ENCODE assay signal across 18 cellular contexts in genomic region chr1:221689138-221689537, GRCh38. TPM values are rescaled to one million over a fixed set of nuclear protein-coding genes. Genes with fewer than 3 reads are reported as not detected.
A peak's percentile ranks its signal among the peaks of the same experiment; 100 is the strongest.
DNase-seq lines count a peak whose midpoint lies in the region; ATAC-seq and TF ChIP-seq lines count a peak whose summit lies in the region.
"Had no signal": no experiment of that assay in that cellular context is flagged by ENCODE, and none has a peak within 500 bp of the region (broad histone marks: within the 10 kb centered on the region; RNA-seq: fewer than 3 reads in every experiment).

No MANE protein-coding gene starts in this region.

- CTCF ChIA-PET in Calu3 (lab: Charles Lee), result no interaction called here
- CTCF ChIA-PET in activated CD8-positive, alpha-beta T cell treated with anti-CD3 and anti-CD28 coated beads, Interleukin-2, amount 10 ng/mL, durations not matched to agents 7 days and 5 days (lab: Charles Lee), result interaction anchor here (0.9 to 2.2 kb wide), 6 partner anchors 11 to 53 kb away, joined by 3 to 6 read pairs (median 4); partner anchors contain the start of gene DUSP10

- peaks cover 17% of the 10 kb centered on the region; the same call in 1 of the 2 replicates for H3F3A ChIP-seq in Loucy (ENCODE audit: low read depth)

- no peaks in the 10 kb centered on the region for H3K9me2 ChIP-seq in Loucy (replicated peaks; ENCODE audit: low read depth, low read length)

- no peaks in the 10 kb centered on the region for H3K79me2 ChIP-seq in Loucy (ENCODE audit: insufficient read depth, low read length)

- no TSS peak for BruUV-seq in Calu3 (replicated peaks; lab: Mats Ljungman, UMichigan)

- H3K36me3 ChIP-seq in Loucy (ENCODE audit: insufficient read depth, low read length) (no peaks in the 10 kb centered on the region), H7 (replicated peaks; ENCODE audit: control insufficient read depth, insufficient read depth, low read length) (no peaks in the 10 kb centered on the region)
- H3K36me3 ChIP-seq: right atrium auricular region, thoracic aorta had no signal

- DNase-seq in Calu3, result peak; percentile 49
- peak; percentile 32 for DNase-seq in activated CD8-positive, alpha-beta T cell treated with anti-CD3 and anti-CD28 coated beads, Interleukin-2, amount 10 ng/mL, durations not matched to agents 7 days and 5 days
- peak in 3 of 10 donors; percentile 12 to 28 (median 14) for DNase-seq in naive thymus-derived CD8-positive, alpha-beta T cell
- DNase-seq in H7, result no peak
- DNase-seq in mucosa of gallbladder (ENCODE audit: low spot score), result no peak
- DNase-seq: activated CD4-positive, alpha-beta T cell treated with anti-CD3 and anti-CD28 coated beads, Interleukin-2, amount 50 U/mL, for 4 hours; anterior cingulate cortex; DND-41; H9; NCI-H1092 treated with DMSO at 0.1 percent for 48 hours; NCI-H2171; NCI-H774 had no signal

- H3K36me3 Mint-ChIP-seq in Calu3 (ENCODE audit: insufficient read depth, unreplicated experiment), result no peaks in the 10 kb centered on the region
- peaks cover 7% of the 10 kb centered on the region for H3K36me3 Mint-ChIP-seq in activated CD8-positive, alpha-beta T cell treated with anti-CD3 and anti-CD28 coated beads, Interleukin-2, amount 10 ng/mL, durations not matched to agents 7 days and 5 days (ENCODE audit: low read depth)
- no peaks in the 10 kb centered on the region for H3K36me3 Mint-ChIP-seq in naive thymus-derived CD8-positive, alpha-beta T cell

- peak overlapping the region; percentile 85 for H3K4me2 ChIP-seq in Loucy (ENCODE audit: low read depth, low read length, poor library complexity, severe bottlenecking)

- H3K4me1 ChIP-seq in Loucy (ENCODE audit: insufficient read depth, low read length, poor library complexity, severe bottlenecking), result peaks cover 59% of the 10 kb centered on the region
- H3K4me1 ChIP-seq: right atrium auricular region had no signal

- no peaks in the 10 kb centered on the region for H3K9me3 ChIP-seq in Loucy (ENCODE audit: insufficient read depth, low read depth, low read length)
- H3K9me3 ChIP-seq: thoracic aorta had no signal

- H3K27me3 ChIP-seq in Loucy (ENCODE audit: insufficient read depth, low read length, poor library complexity, severe bottlenecking) (no peaks in the 10 kb centered on the region), H7 (ENCODE audit: control insufficient read depth, insufficient read depth, low read length) (no peaks in the 10 kb centered on the region)
- H3K27me3 ChIP-seq: right atrium auricular region had no signal

- intact Hi-C loops in Calu3 (cut with micrococcal nuclease; ENCODE audit: unreplicated experiment), result no loop called here

- peak overlapping the region; percentile 7; the same call in 1 of the 2 replicates for H2AFZ ChIP-seq in Loucy (ENCODE audit: low read length)

- peak; percentile 66 for ATAC-seq in activated CD8-positive, alpha-beta T cell treated with anti-CD3 and anti-CD28 coated beads, Interleukin-2, amount 10 ng/mL, durations not matched to agents 7 days and 5 days
- ATAC-seq in naive thymus-derived CD8-positive, alpha-beta T cell, result peak; percentile 66 to 76
- no peak for ATAC-seq in GM19324 (IDR thresholded peaks at IDR 0.05; ENCODE audit: low FRiP score, unreplicated experiment)
- ATAC-seq: HepG2 had no signal

- no peaks in the 10 kb centered on the region for H3K27me3 Mint-ChIP-seq in Calu3 (ENCODE audit: unreplicated experiment)
- H3K27me3 Mint-ChIP-seq in activated CD8-positive, alpha-beta T cell treated with anti-CD3 and anti-CD28 coated beads, Interleukin-2, amount 10 ng/mL, durations not matched to agents 7 days and 5 days (ENCODE audit: low read depth), result no peaks in the 10 kb centered on the region
- H3K27me3 Mint-ChIP-seq in naive thymus-derived CD8-positive, alpha-beta T cell, result peaks cover 0 to 2% (median 0%) of the 10 kb centered on the region in 5 donors

- H3K4me1 Mint-ChIP-seq in Calu3 (ENCODE audit: low read depth, unreplicated experiment), result no peaks in the 10 kb centered on the region
- H3K4me1 Mint-ChIP-seq in activated CD8-positive, alpha-beta T cell treated with anti-CD3 and anti-CD28 coated beads, Interleukin-2, amount 10 ng/mL, durations not matched to agents 7 days and 5 days (ENCODE audit: low read depth), result peaks cover 27% of the 10 kb centered on the region
- peaks cover 0 to 11% (median under 1%) of the 10 kb centered on the region in 4 donors for H3K4me1 Mint-ChIP-seq in naive thymus-derived CD8-positive, alpha-beta T cell

- peak overlapping the region; percentile 68 for H3K9ac ChIP-seq in Loucy (ENCODE audit: low read depth, low read length, poor library complexity, severe bottlenecking)

- H3K4me3 ChIP-seq in Loucy (ENCODE audit: low read length, poor library complexity, severe bottlenecking) (peak overlapping the region; percentile 63), H7 (ENCODE audit: insufficient read depth, low read depth, low read length) (no peak overlapping the region)
- H3K4me3 ChIP-seq: coronary artery, right atrium auricular region, thoracic aorta had no signal

- no peak overlapping the region for H3K4me3 Mint-ChIP-seq in Calu3 (ENCODE audit: low read depth, unreplicated experiment)
- no peak overlapping the region for H3K4me3 Mint-ChIP-seq in activated CD8-positive, alpha-beta T cell treated with anti-CD3 and anti-CD28 coated beads, Interleukin-2, amount 10 ng/mL, durations not matched to agents 7 days and 5 days
- H3K4me3 Mint-ChIP-seq in naive thymus-derived CD8-positive, alpha-beta T cell, result no peak overlapping the region
- H3K4me3 Mint-ChIP-seq: H9 had no signal

- no peaks in the 10 kb centered on the region for H4K20me1 ChIP-seq in Loucy (ENCODE audit: insufficient read depth, low read length, poor library complexity, severe bottlenecking)

- peak overlapping the region; percentile 51 for H3K27ac Mint-ChIP-seq in Calu3 (ENCODE audit: unreplicated experiment)
- H3K27ac Mint-ChIP-seq in activated CD8-positive, alpha-beta T cell treated with anti-CD3 and anti-CD28 coated beads, Interleukin-2, amount 10 ng/mL, durations not matched to agents 7 days and 5 days, result peak overlapping the region; percentile 50
- H3K27ac Mint-ChIP-seq in naive thymus-derived CD8-positive, alpha-beta T cell, result peak overlapping the region in 6 of 10 donors; percentile 47 to 73 (median 70)

- TF ChIP-seq CTCF in Calu3 (IDR thresholded peaks at IDR 0.05; ENCODE audit: unreplicated experiment) (no peak), Loucy (conservative IDR thresholded peaks at IDR 0.05; ENCODE audit: low read length) (no peak)

- H3K9me3 Mint-ChIP-seq in Calu3 (ENCODE audit: low read depth, unreplicated experiment), result no peaks in the 10 kb centered on the region
- H3K9me3 Mint-ChIP-seq in activated CD8-positive, alpha-beta T cell treated with anti-CD3 and anti-CD28 coated beads, Interleukin-2, amount 10 ng/mL, durations not matched to agents 7 days and 5 days (ENCODE audit: insufficient read depth), result peaks cover 13% of the 10 kb centered on the region
- peaks cover 0 to 8% (median 3%) of the 10 kb centered on the region in 9 donors for H3K9me3 Mint-ChIP-seq in naive thymus-derived CD8-positive, alpha-beta T cell

- POLR2A ChIA-PET in activated CD8-positive, alpha-beta T cell treated with anti-CD3 and anti-CD28 coated beads, Interleukin-2, amount 10 ng/mL, durations not matched to agents 7 days and 5 days (lab: Charles Lee), result interaction anchor here (0.9 to 1.1 kb wide), 2 partner anchors 19 to 52 kb away, joined by 3 to 4 read pairs; no protein-coding TSS in a partner anchor
- POLR2A ChIA-PET in naive thymus-derived CD8-positive, alpha-beta T cell (lab: Charles Lee), result interaction anchor here (1.1 kb wide), 1 partner anchor 54 kb away, joined by 3 read pairs; no protein-coding TSS in a partner anchor

RNA-seq across cellular contexts. Expression of gene DUSP10, which starts 52.8 kb away (rescaled TPM):
- total RNA-seq in Calu3 (2022) (55.1 and 58.2 TPM in 2 replicates), mucosa of gallbladder (9.2 TPM)
- total RNA-seq in activated CD8-positive, alpha-beta T cell treated with anti-CD3 and anti-CD28 coated beads, Interleukin-2, amount 10 ng/mL, durations not matched to agents 7 days and 5 days, result 10 to 100 TPM; 12.1 to 13.0 TPM
- total RNA-seq in naive thymus-derived CD8-positive, alpha-beta T cell, result 1 to 10 TPM; 2.7 to 4.2 TPM
- polyA plus RNA-seq in naive thymus-derived CD8-positive, alpha-beta T cell, result 1 to 10 TPM; 1.4 to 4.4 (median 2.5) TPM
- 16.5 and 16.6 TPM in 2 replicates for total RNA-seq in H7 (2014; rRNA removed; shearing (Covaris generic))

Comparison
In these comparisons a context has a peak if more than half of its experiments do, and no peak if none do; other contexts are left out.
1. DNase-seq: peak in Calu3 (single experiment) and activated CD8-positive, alpha-beta T cell treated with anti-CD3 and anti-CD28 coated beads, Interleukin-2, amount 10 ng/mL, durations not matched to agents 7 days and 5 days (single experiment); none in H7 (single experiment) and mucosa of gallbladder (single experiment).
2. Peak in every context shown above with its lines, with median percentiles within 50 percentile points of each other: H3K27ac Mint-ChIP-seq.